In the genomic region with DNA sequence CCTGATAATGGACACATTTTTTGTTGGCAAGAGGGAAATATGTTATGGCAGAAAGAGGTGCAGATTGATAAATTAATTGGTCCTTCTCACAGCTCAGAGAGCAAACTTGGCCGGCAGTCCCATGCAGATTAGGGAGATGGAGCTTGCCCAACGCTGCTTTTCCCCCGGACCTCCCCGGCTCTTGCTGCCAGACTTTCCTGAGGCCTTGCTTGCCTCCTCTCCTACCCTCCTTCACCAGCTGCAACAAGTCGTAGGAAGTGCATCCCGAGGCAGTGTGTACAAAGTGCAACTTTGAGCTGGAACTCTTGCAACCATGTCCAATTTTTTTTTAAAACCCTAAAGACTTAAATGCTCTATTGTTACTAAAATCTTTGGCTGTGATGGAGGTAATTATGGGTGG, we compare ENCODE assay signal across 34 cellular contexts.
"Had no signal": no experiment of that assay in that cellular context is flagged by ENCODE, and none has a peak within 500 bp of the region (broad histone marks: within the 10 kb centered on the region; RNA-seq: fewer than 3 reads in every experiment).

No MANE protein-coding gene starts in this region.

- H3K27ac Mint-ChIP-seq: activated B cell treated with CpG ODN at 0.5 μM for 24 hours; activated CD8-positive, alpha-beta T cell treated with anti-CD3 and anti-CD28 coated beads for 36 hours; activated naive CD4-positive, alpha-beta T cell treated with anti-CD3 and anti-CD28 coated beads for 36 hours; activated naive CD4-positive, alpha-beta T cell treated with anti-CD3 and anti-CD28 coated beads, Interleukin-2, amount 50 U/mL, for 24 hours; activated naive CD8-positive, alpha-beta T cell treated with anti-CD3 and anti-CD28 coated beads for 36 hours; activated T-helper 1 cell treated with anti-CD3 and anti-CD28 coated beads, Interleukin-12 subunit alpha, Interleukin-12 subunit beta, Interleukin-2, Interleukin-4 antibody, amounts not matched to agents 30 ng/mL and 10 ng/mL and 1 ng/mL, durations not matched to agents 14 hours and 24 hours and 36 hours; activated T-helper 2 cell treated with anti-CD3 and anti-CD28 coated beads, Interferon-gamma antibody, Interleukin-2, Interleukin-4, amounts not matched to agents 10 μg/mL and 5 μg/mL and 100 μg/mL, durations not matched to agents 14 hours and 24 hours and 36 hours; endodermal cell; T-helper 17 cell; T-helper 2 cell treated with Interferon-gamma antibody and Interleukin-4, amounts not matched to agents 5 μg/mL and 100 μg/mL, for 36 hours had no signal

- DNase-seq: activated B cell treated with CpG ODN at 0.5 μM for 24 hours; activated CD4-positive, alpha-beta T cell treated with anti-CD3 and anti-CD28 coated beads for 48 hours; activated CD4-positive, alpha-beta T cell treated with anti-CD3 and anti-CD28 coated beads, Interleukin-2, amount 50 U/mL, for 1 hour; activated CD4-positive, alpha-beta T cell treated with anti-CD3 and anti-CD28 coated beads, Interleukin-2, amount 50 U/mL, for 48 hours; activated CD8-positive, alpha-beta memory T cell treated with anti-CD3 and anti-CD28 coated beads for 24 hours; activated CD8-positive, alpha-beta T cell treated with anti-CD3 and anti-CD28 coated beads for 36 hours; activated effector memory CD4-positive, alpha-beta T cell treated with anti-CD3 and anti-CD28 coated beads, Interleukin-2, amount 50 U/mL, for 16 hours; activated naive CD4-positive, alpha-beta T cell treated with anti-CD3 and anti-CD28 coated beads for 36 hours; activated naive CD8-positive, alpha-beta T cell treated with anti-CD3 and anti-CD28 coated beads for 36 hours; activated T-cell treated with anti-CD3 and anti-CD28 coated beads, Interleukin-2, amount 50 U/mL, for 48 hours; central memory CD4-positive, alpha-beta T cell; cerebellar nuclear complex; colonic mucosa; dorsolateral prefrontal cortex; effector memory CD4-positive, alpha-beta T cell; endodermal cell; foreskin keratinocyte; gastrocnemius medialis; glutamatergic neuron; SW 1271; T-helper 1 cell; T-helper 17 cell; T1000; WERI-Rb-1 had no signal

- H3K4me1 Mint-ChIP-seq: activated B cell treated with CpG ODN at 0.5 μM for 24 hours; activated naive CD4-positive, alpha-beta T cell treated with anti-CD3 and anti-CD28 coated beads, Interleukin-2, amount 50 U/mL, for 24 hours; activated naive CD8-positive, alpha-beta T cell treated with anti-CD3 and anti-CD28 coated beads for 36 hours; T-helper 17 cell had no signal

- H3K4me3 Mint-ChIP-seq: activated B cell treated with CpG ODN at 0.5 μM for 24 hours; activated CD8-positive, alpha-beta T cell treated with anti-CD3 and anti-CD28 coated beads for 36 hours; activated naive CD4-positive, alpha-beta T cell treated with anti-CD3 and anti-CD28 coated beads for 36 hours; activated naive CD4-positive, alpha-beta T cell treated with anti-CD3 and anti-CD28 coated beads, Interleukin-2, amount 50 U/mL, for 24 hours; activated naive CD8-positive, alpha-beta T cell treated with anti-CD3 and anti-CD28 coated beads for 36 hours; activated T-helper 1 cell treated with anti-CD3 and anti-CD28 coated beads, Interleukin-12 subunit alpha, Interleukin-12 subunit beta, Interleukin-2, Interleukin-4 antibody, amounts not matched to agents 30 ng/mL and 10 ng/mL and 1 ng/mL, durations not matched to agents 14 hours and 24 hours and 36 hours; endodermal cell; T-helper 17 cell; T-helper 2 cell treated with Interferon-gamma antibody and Interleukin-4, amounts not matched to agents 5 μg/mL and 100 μg/mL, for 36 hours had no signal

- H3K36me3 ChIP-seq: ascending aorta, breast epithelium, cardiac muscle cell, colonic mucosa, gastrocnemius medialis, WERI-Rb-1 had no signal

- H3K36me3 Mint-ChIP-seq: activated naive CD4-positive, alpha-beta T cell treated with anti-CD3 and anti-CD28 coated beads, Interleukin-2, amount 50 U/mL, for 24 hours; activated naive CD8-positive, alpha-beta T cell treated with anti-CD3 and anti-CD28 coated beads for 36 hours; brain had no signal

- H3K4me1 ChIP-seq: breast epithelium, colonic mucosa, foreskin keratinocyte, gastrocnemius medialis had no signal

- H3K4me3 ChIP-seq: ascending aorta, breast epithelium, cardiac muscle cell, colonic mucosa, dorsolateral prefrontal cortex, gastrocnemius medialis had no signal

- H3K9me3 Mint-ChIP-seq: activated B cell treated with CpG ODN at 0.5 μM for 24 hours; activated CD8-positive, alpha-beta T cell treated with anti-CD3 and anti-CD28 coated beads for 36 hours; activated naive CD4-positive, alpha-beta T cell treated with anti-CD3 and anti-CD28 coated beads for 36 hours; activated naive CD4-positive, alpha-beta T cell treated with anti-CD3 and anti-CD28 coated beads, Interleukin-2, amount 50 U/mL, for 24 hours; activated naive CD8-positive, alpha-beta T cell treated with anti-CD3 and anti-CD28 coated beads for 36 hours; activated T-helper 1 cell treated with anti-CD3 and anti-CD28 coated beads, Interleukin-12 subunit alpha, Interleukin-12 subunit beta, Interleukin-2, Interleukin-4 antibody, amounts not matched to agents 30 ng/mL and 10 ng/mL and 1 ng/mL, durations not matched to agents 14 hours and 24 hours and 36 hours; activated T-helper 2 cell treated with anti-CD3 and anti-CD28 coated beads, Interferon-gamma antibody, Interleukin-2, Interleukin-4, amounts not matched to agents 10 μg/mL and 5 μg/mL and 100 μg/mL, durations not matched to agents 14 hours and 24 hours and 36 hours; endodermal cell; T-helper 2 cell treated with Interferon-gamma antibody and Interleukin-4, amounts not matched to agents 5 μg/mL and 100 μg/mL, for 36 hours had no signal

- H3K9me3 ChIP-seq: ascending aorta, breast epithelium, colonic mucosa, gastrocnemius medialis had no signal

- H3K27ac ChIP-seq: ascending aorta, breast epithelium, cardiac muscle cell, colonic mucosa, dorsolateral prefrontal cortex, foreskin keratinocyte, gastrocnemius medialis, WERI-Rb-1 had no signal

- H3K27me3 Mint-ChIP-seq: T-helper 17 cell had no signal

- ATAC-seq: activated CD4-positive, CD25-positive, alpha-beta regulatory T cell treated with anti-CD3 and anti-CD28 coated beads, Interleukin-2, amount 50 U/mL, for 24 hours; activated CD8-positive, alpha-beta T cell treated with anti-CD3 and anti-CD28 coated beads for 36 hours; esophagus mucosa; foreskin keratinocyte; gastrocnemius medialis; T-helper 17 cell had no signal

- H3K27me3 ChIP-seq: ascending aorta, breast epithelium, cardiac muscle cell, colonic mucosa had no signal
